21 cellular contexts compared by ENCODE assay signal in the genomic region with DNA sequence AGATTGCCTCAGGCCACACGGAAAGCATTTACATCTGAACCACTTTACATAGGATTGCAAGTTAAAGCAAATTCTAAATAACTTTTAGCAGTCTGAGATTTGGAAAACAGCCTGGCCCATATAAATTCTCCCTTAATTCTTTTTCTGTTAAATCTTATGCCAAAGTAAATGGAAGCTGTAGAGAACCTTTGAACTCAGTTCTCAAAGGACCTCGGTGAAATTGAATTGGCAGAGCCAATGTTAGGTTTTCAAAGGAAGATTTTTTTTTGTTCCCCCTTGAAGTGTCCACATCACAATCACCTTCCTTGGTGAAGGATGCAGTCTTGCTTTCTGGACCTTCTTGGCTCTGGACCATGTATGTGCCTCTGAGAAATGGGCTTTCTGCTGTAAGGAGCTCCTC. TPM values are rescaled to one million over a fixed set of nuclear protein-coding genes. Genes with fewer than 3 reads are reported as not detected.
"Had no signal": no experiment of that assay in that cellular context is flagged by ENCODE, and none has a peak within 500 bp of the region (broad histone marks: within the 10 kb centered on the region; RNA-seq: fewer than 3 reads in every experiment).

No MANE protein-coding gene starts in this region.

- H3K36me3 ChIP-seq: heart right ventricle, left ventricle myocardium inferior, right atrium auricular region, sigmoid colon, stomach, upper lobe of right lung had no signal

- H3K9me3 ChIP-seq: heart right ventricle, left ventricle myocardium inferior, psoas muscle, right atrium auricular region, sigmoid colon, stomach, upper lobe of right lung had no signal

- FAIRE-seq: endometrium, frontal cortex, keratinocyte had no signal

- ATAC-seq: esophagus mucosa, heart right ventricle, psoas muscle, upper lobe of right lung had no signal

- H3K27me3 ChIP-seq: heart right ventricle, right atrium auricular region, sigmoid colon, stomach, upper lobe of right lung had no signal

- H3K4me1 ChIP-seq: left ventricle myocardium inferior, psoas muscle, right atrium auricular region, upper lobe of right lung had no signal

- H3K4me3 ChIP-seq: heart right ventricle, left ventricle myocardium inferior, lung, psoas muscle, right atrium auricular region, sigmoid colon, skin epidermis, stomach, upper lobe of right lung had no signal

- DNase-seq: effector memory CD4-positive, alpha-beta T cell; heart right ventricle; hypothalamus; left ventricle myocardium inferior; naive B cell; nephron progenitor cell; psoas muscle; sigmoid colon; stimulated activated CD4-positive, alpha-beta T cell treated with anti-CD3 and anti-CD28 coated beads, Interleukin-2, amount 100 ng/mL, for 24 hours; stimulated activated CD4-positive, alpha-beta T cell treated with anti-CD3 and anti-CD28 coated beads, Interleukin-4, amount 100 ng/mL, for 4 hours; stimulated activated naive CD4-positive, alpha-beta T cell; stomach; substantia nigra; upper lobe of right lung had no signal

- H3K27ac ChIP-seq: heart right ventricle, left ventricle myocardium inferior, psoas muscle, right atrium auricular region, sigmoid colon, skin epidermis, stomach, upper lobe of right lung had no signal

RNA-seq across cellular contexts. Expression of a gene that starts 57.4 kb away (rescaled TPM):
- polyA plus RNA-seq: keratinocyte had no signal
